1 cellular context compared by ENCODE assay signal in the genomic region with DNA sequence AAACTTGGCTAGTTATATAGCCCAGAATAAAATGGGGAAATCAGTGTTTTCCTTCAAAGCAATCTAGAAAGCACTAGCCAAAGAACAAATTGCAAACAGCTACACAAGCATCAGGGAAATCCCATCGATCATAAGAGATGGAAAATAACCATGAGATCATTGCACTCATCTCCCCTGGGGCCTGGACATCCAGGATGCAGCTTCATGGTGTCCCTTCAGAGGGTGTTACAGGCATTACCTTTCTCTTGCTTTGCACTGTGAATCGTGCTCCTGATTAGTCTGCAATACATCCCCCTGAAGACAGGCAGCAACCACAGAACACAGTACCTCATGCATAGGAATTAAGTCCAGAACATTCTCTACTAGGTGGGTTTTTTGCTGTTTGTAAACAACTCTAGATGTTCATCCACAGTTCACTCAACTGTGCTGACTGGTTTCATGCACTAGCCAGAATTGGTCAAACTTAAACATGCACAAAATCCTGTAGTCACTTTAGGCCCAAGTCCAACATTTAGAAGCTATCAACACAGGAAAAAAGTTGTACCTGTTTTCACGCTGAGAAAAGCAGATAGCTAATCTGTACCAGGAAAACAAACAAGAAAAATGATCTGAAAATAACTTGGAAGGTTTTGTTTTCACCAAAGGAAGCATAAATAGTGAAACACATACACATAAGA.
TF ChIP-seq lines count a peak whose summit lies in the region.

No MANE protein-coding gene starts in this region.

TF ChIP-seq in GM12891, 5 proteins besides CTCF, POLR2A, EP300 and RAD21 (continued from another document):
- TF ChIP-seq TAF1 (IDR thresholded peaks at IDR 0.05; ENCODE audit: low read depth, low read length) (no peak), SPI1 (IDR thresholded peaks at IDR 0.05; ENCODE audit: low read depth, low read length) (no peak), POU2F2 (IDR thresholded peaks at IDR 0.05; ENCODE audit: low read depth, low read length) (no peak)
TF ChIP-seq in GM12891: peak in this region for 0.
